39 cellular contexts compared by ENCODE assay signal in the genomic region with DNA sequence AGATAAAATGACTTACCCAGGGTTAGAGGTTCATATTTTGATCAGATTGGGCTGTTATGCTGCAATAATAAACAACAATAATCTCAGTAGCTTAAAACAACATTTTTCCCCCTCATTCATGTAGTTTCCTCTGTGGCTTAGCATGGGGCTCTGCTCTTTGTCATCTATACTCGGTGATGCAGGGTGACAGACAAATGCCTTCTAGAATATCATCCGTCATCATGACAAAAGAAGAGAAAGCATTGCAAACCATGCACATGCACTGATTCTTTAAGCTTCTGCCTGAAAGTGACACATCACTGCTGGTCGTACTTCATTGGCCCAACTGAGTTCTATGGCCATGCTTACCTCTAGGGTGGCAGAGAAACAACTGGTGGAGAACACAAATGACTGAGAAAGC. TPM values are rescaled to one million over a fixed set of nuclear protein-coding genes. Genes with fewer than 3 reads are reported as not detected.
"Had no signal": no experiment of that assay in that cellular context is flagged by ENCODE, and none has a peak within 500 bp of the region (broad histone marks: within the 10 kb centered on the region; RNA-seq: fewer than 3 reads in every experiment).

No MANE protein-coding gene starts in this region.

- H3K4me1 Mint-ChIP-seq: activated naive CD4-positive, alpha-beta T cell treated with anti-CD3 and anti-CD28 coated beads, Interleukin-2, amount 10 ng/mL, durations not matched to agents 7 days and 5 days; activated naive CD4-positive, alpha-beta T cell treated with anti-CD3 and anti-CD28 coated beads, Interleukin-2, amount 50 U/mL, for 24 hours; activated naive CD8-positive, alpha-beta T cell treated with anti-CD3 and anti-CD28 coated beads for 36 hours; activated naive CD8-positive, alpha-beta T cell treated with anti-CD3 and anti-CD28 coated beads, Interleukin-2, amount 10 ng/mL, durations not matched to agents 7 days and 5 days; activated naive CD8-positive, alpha-beta T cell treated with anti-CD3 and anti-CD28 coated beads, Interleukin-2, amount 50 U/mL, for 24 hours; activated T-helper 17 cell treated with anti-CD3 and anti-CD28 coated beads, Interleukin-2, amount 50 U/mL, for 72 hours; central memory CD8-positive, alpha-beta T cell had no signal

- H3K27me3 ChIP-seq: adrenal gland, ascending aorta, body of pancreas, brain microvascular endothelial cell, breast epithelium, cardiac muscle cell had no signal

- H3K4me1 ChIP-seq: adrenal gland, ascending aorta, body of pancreas, breast epithelium had no signal

- H3K4me3 ChIP-seq: adrenal gland, ascending aorta, body of pancreas, breast epithelium, cardiac muscle cell had no signal

- H3K36me3 Mint-ChIP-seq: activated naive CD4-positive, alpha-beta T cell treated with anti-CD3 and anti-CD28 coated beads, Interleukin-2, amount 10 ng/mL, durations not matched to agents 7 days and 5 days; activated naive CD4-positive, alpha-beta T cell treated with anti-CD3 and anti-CD28 coated beads, Interleukin-2, amount 50 U/mL, for 24 hours; activated naive CD4-positive, alpha-beta T cell treated with anti-CD3 and anti-CD28 coated beads, Interleukin-2, amount 50 U/mL, for 72 hours; activated naive CD8-positive, alpha-beta T cell; activated naive CD8-positive, alpha-beta T cell treated with anti-CD3 and anti-CD28 coated beads for 36 hours; activated naive CD8-positive, alpha-beta T cell treated with anti-CD3 and anti-CD28 coated beads, Interleukin-2, amount 10 ng/mL, durations not matched to agents 7 days and 5 days; brain had no signal

- H3K27me3 Mint-ChIP-seq: brain had no signal

- H3K36me3 ChIP-seq: adrenal gland, ascending aorta, brain microvascular endothelial cell, breast epithelium, cardiac muscle cell had no signal

- DNase-seq: activated effector memory CD4-positive, alpha-beta T cell treated with anti-CD3 and anti-CD28 coated beads, Interleukin-2, amount 50 U/mL, for 16 hours; activated effector memory CD4-positive, alpha-beta T cell treated with Interleukin-2 at 50 U/mL for 16 hours; activated gamma-delta T cell; activated gamma-delta T cell treated with Interleukin-2 at 50 U/mL for 16 hours; activated naive CD4-positive, alpha-beta T cell; activated naive CD4-positive, alpha-beta T cell treated with anti-CD3 and anti-CD28 coated beads for 36 hours; activated naive CD4-positive, alpha-beta T cell treated with anti-CD3 and anti-CD28 coated beads, Interleukin-2, amount 10 ng/mL, durations not matched to agents 7 days and 5 days; activated naive CD4-positive, alpha-beta T cell treated with anti-CD3 and anti-CD28 coated beads, Interleukin-2, amount 50 U/mL, for 16 hours; activated naive CD4-positive, alpha-beta T cell treated with Interleukin-2 at 50 U/mL for 16 hours; activated naive CD8-positive, alpha-beta T cell treated with anti-CD3 and anti-CD28 coated beads for 36 hours; activated naive CD8-positive, alpha-beta T cell treated with anti-CD3 and anti-CD28 coated beads, Interleukin-2, amount 10 ng/mL, durations not matched to agents 7 days and 5 days; activated naive CD8-positive, alpha-beta T cell treated with anti-CD3 and anti-CD28 coated beads, Interleukin-2, amount 50 U/mL, for 24 hours; activated T-cell treated with anti-CD3 and anti-CD28 coated beads for 4 hours; activated T-cell treated with anti-CD3 and anti-CD28 coated beads, Interleukin-2, amount 50 U/mL, for 1 hour; activated T-cell treated with anti-CD3 and anti-CD28 coated beads, Interleukin-2, amount 50 U/mL, for 24 hours; activated T-cell treated with anti-CD3 and anti-CD28 coated beads, Interleukin-2, amount 50 U/mL, for 4 hours; activated T-cell treated with anti-CD3 and anti-CD28 coated beads, Interleukin-2, amount 50 U/mL, for 48 hours; activated T-cell treated with anti-CD3 and anti-CD28 coated beads, Interleukin-2, amount 50 U/mL, for 72 hours; adrenal gland; amniotic stem cell; amygdala; anterior cingulate cortex; aorta; body of pancreas; brain microvascular endothelial cell; caudate nucleus; central memory CD4-positive, alpha-beta T cell; cerebellar nuclear complex had no signal

- H3K9me3 ChIP-seq: adrenal gland, ascending aorta, body of pancreas, breast epithelium had no signal

- H3K27ac ChIP-seq: adrenal gland, ascending aorta, body of pancreas, brain microvascular endothelial cell, breast epithelium, cardiac muscle cell had no signal

- ATAC-seq: activated naive CD4-positive, alpha-beta T cell treated with anti-CD3 and anti-CD28 coated beads, Interleukin-2, amount 50 U/mL, for 72 hours; activated naive CD8-positive, alpha-beta T cell treated with anti-CD3 and anti-CD28 coated beads, Interleukin-2, amount 50 U/mL, for 24 hours; activated T-cell treated with anti-CD3 and anti-CD28 coated beads, Interleukin-2, amount 50 U/mL, for 4 hours; activated T-cell treated with anti-CD3 and anti-CD28 coated beads, Interleukin-2, amount 50 U/mL, for 72 hours; activated T-helper 17 cell treated with anti-CD3 and anti-CD28 coated beads, Interleukin-2, amount 50 U/mL, for 72 hours; body of pancreas had no signal

- H3K4me3 Mint-ChIP-seq: activated naive CD4-positive, alpha-beta T cell treated with anti-CD3 and anti-CD28 coated beads for 36 hours; activated naive CD4-positive, alpha-beta T cell treated with anti-CD3 and anti-CD28 coated beads, Interleukin-2, amount 10 ng/mL, durations not matched to agents 7 days and 5 days; activated naive CD4-positive, alpha-beta T cell treated with anti-CD3 and anti-CD28 coated beads, Interleukin-2, amount 50 U/mL, for 24 hours; activated naive CD8-positive, alpha-beta T cell; activated naive CD8-positive, alpha-beta T cell treated with anti-CD3 and anti-CD28 coated beads for 36 hours; activated naive CD8-positive, alpha-beta T cell treated with anti-CD3 and anti-CD28 coated beads, Interleukin-2, amount 10 ng/mL, durations not matched to agents 7 days and 5 days; activated naive CD8-positive, alpha-beta T cell treated with anti-CD3 and anti-CD28 coated beads, Interleukin-2, amount 50 U/mL, for 24 hours; activated T-cell treated with anti-CD3 and anti-CD28 coated beads, Interleukin-2, amount 50 U/mL, for 24 hours; activated T-cell treated with anti-CD3 and anti-CD28 coated beads, Interleukin-2, amount 50 U/mL, for 4 hours; activated T-cell treated with anti-CD3 and anti-CD28 coated beads, Interleukin-2, amount 50 U/mL, for 72 hours; activated T-helper 1 cell treated with anti-CD3 and anti-CD28 coated beads, Interleukin-12 subunit alpha, Interleukin-12 subunit beta, Interleukin-2, Interleukin-4 antibody, amounts not matched to agents 30 ng/mL and 10 ng/mL and 1 ng/mL, durations not matched to agents 14 hours and 24 hours and 36 hours; activated T-helper 17 cell treated with anti-CD3 and anti-CD28 coated beads, Interleukin-2, amount 50 U/mL, for 72 hours; brain; central memory CD8-positive, alpha-beta T cell had no signal

- H3K9me3 Mint-ChIP-seq: activated naive CD4-positive, alpha-beta T cell treated with anti-CD3 and anti-CD28 coated beads for 36 hours; activated naive CD4-positive, alpha-beta T cell treated with anti-CD3 and anti-CD28 coated beads, Interleukin-2, amount 10 ng/mL, durations not matched to agents 7 days and 5 days; activated naive CD4-positive, alpha-beta T cell treated with anti-CD3 and anti-CD28 coated beads, Interleukin-2, amount 50 U/mL, for 24 hours; activated naive CD4-positive, alpha-beta T cell treated with anti-CD3 and anti-CD28 coated beads, Interleukin-2, amount 50 U/mL, for 72 hours; activated naive CD8-positive, alpha-beta T cell treated with anti-CD3 and anti-CD28 coated beads for 36 hours; activated naive CD8-positive, alpha-beta T cell treated with anti-CD3 and anti-CD28 coated beads, Interleukin-2, amount 50 U/mL, for 24 hours; activated T-cell treated with anti-CD3 and anti-CD28 coated beads, Interleukin-2, amount 50 U/mL, for 24 hours; activated T-cell treated with anti-CD3 and anti-CD28 coated beads, Interleukin-2, amount 50 U/mL, for 4 hours; activated T-cell treated with anti-CD3 and anti-CD28 coated beads, Interleukin-2, amount 50 U/mL, for 72 hours; activated T-helper 1 cell treated with anti-CD3 and anti-CD28 coated beads, Interleukin-12 subunit alpha, Interleukin-12 subunit beta, Interleukin-2, Interleukin-4 antibody, amounts not matched to agents 30 ng/mL and 10 ng/mL and 1 ng/mL, durations not matched to agents 14 hours and 24 hours and 36 hours; activated T-helper 17 cell treated with anti-CD3 and anti-CD28 coated beads, Interleukin-2, amount 50 U/mL, for 72 hours; activated T-helper 2 cell treated with anti-CD3 and anti-CD28 coated beads, Interferon-gamma antibody, Interleukin-2, Interleukin-4, amounts not matched to agents 10 μg/mL and 5 μg/mL and 100 μg/mL, durations not matched to agents 14 hours and 24 hours and 36 hours; central memory CD8-positive, alpha-beta T cell had no signal

- H3K27ac Mint-ChIP-seq: activated naive CD4-positive, alpha-beta T cell treated with anti-CD3 and anti-CD28 coated beads for 36 hours; activated naive CD4-positive, alpha-beta T cell treated with anti-CD3 and anti-CD28 coated beads, Interleukin-2, amount 10 ng/mL, durations not matched to agents 7 days and 5 days; activated naive CD4-positive, alpha-beta T cell treated with anti-CD3 and anti-CD28 coated beads, Interleukin-2, amount 50 U/mL, for 24 hours; activated naive CD4-positive, alpha-beta T cell treated with anti-CD3 and anti-CD28 coated beads, Interleukin-2, amount 50 U/mL, for 72 hours; activated naive CD8-positive, alpha-beta T cell; activated naive CD8-positive, alpha-beta T cell treated with anti-CD3 and anti-CD28 coated beads for 36 hours; activated naive CD8-positive, alpha-beta T cell treated with anti-CD3 and anti-CD28 coated beads, Interleukin-2, amount 10 ng/mL, durations not matched to agents 7 days and 5 days; activated naive CD8-positive, alpha-beta T cell treated with anti-CD3 and anti-CD28 coated beads, Interleukin-2, amount 50 U/mL, for 24 hours; activated T-cell treated with anti-CD3 and anti-CD28 coated beads, Interleukin-2, amount 50 U/mL, for 24 hours; activated T-cell treated with anti-CD3 and anti-CD28 coated beads, Interleukin-2, amount 50 U/mL, for 72 hours; activated T-helper 1 cell treated with anti-CD3 and anti-CD28 coated beads, Interleukin-12 subunit alpha, Interleukin-12 subunit beta, Interleukin-2, Interleukin-4 antibody, amounts not matched to agents 30 ng/mL and 10 ng/mL and 1 ng/mL, durations not matched to agents 14 hours and 24 hours and 36 hours; activated T-helper 17 cell treated with anti-CD3 and anti-CD28 coated beads, Interleukin-2, amount 50 U/mL, for 72 hours; activated T-helper 2 cell treated with anti-CD3 and anti-CD28 coated beads, Interferon-gamma antibody, Interleukin-2, Interleukin-4, amounts not matched to agents 10 μg/mL and 5 μg/mL and 100 μg/mL, durations not matched to agents 14 hours and 24 hours and 36 hours; brain had no signal

RNA-seq across cellular contexts. Expression of a gene that starts 58.8 kb away (rescaled TPM):
- total RNA-seq: activated naive CD4-positive, alpha-beta T cell treated with anti-CD3 and anti-CD28 coated beads for 36 hours; activated naive CD4-positive, alpha-beta T cell treated with anti-CD3 and anti-CD28 coated beads, Interleukin-2, amount 50 U/mL, for 72 hours; activated naive CD8-positive, alpha-beta T cell treated with anti-CD3 and anti-CD28 coated beads for 36 hours; activated T-cell treated with anti-CD3 and anti-CD28 coated beads, Interleukin-2, amount 50 U/mL, for 4 hours; activated T-cell treated with anti-CD3 and anti-CD28 coated beads, Interleukin-2, amount 50 U/mL, for 72 hours; activated T-helper 1 cell treated with anti-CD3 and anti-CD28 coated beads, Interleukin-12 subunit alpha, Interleukin-12 subunit beta, Interleukin-2, Interleukin-4 antibody, amounts not matched to agents 30 ng/mL and 10 ng/mL and 1 ng/mL, durations not matched to agents 14 hours and 24 hours and 36 hours; activated T-helper 17 cell treated with anti-CD3 and anti-CD28 coated beads, Interleukin-2, amount 50 U/mL, for 72 hours; activated T-helper 2 cell treated with anti-CD3 and anti-CD28 coated beads, Interferon-gamma antibody, Interleukin-2, Interleukin-4, amounts not matched to agents 10 μg/mL and 5 μg/mL and 100 μg/mL, durations not matched to agents 14 hours and 24 hours and 36 hours had no signal
